Comparison of ENCODE assay signal across 27 cellular contexts in genomic region chr11:79362821-79363220, GRCh38.
"Had no signal": no experiment of that assay in that cellular context is flagged by ENCODE, and none has a peak within 500 bp of the region (broad histone marks: within the 10 kb centered on the region; RNA-seq: fewer than 3 reads in every experiment).

No MANE protein-coding gene starts in this region.

- H3K27me3 ChIP-seq: gastroesophageal sphincter, pancreas, right lobe of liver, spleen, tibial artery, upper lobe of right lung, vagina had no signal

- H3K4me1 ChIP-seq: gastroesophageal sphincter, pancreas, prostate gland, right lobe of liver, spleen, tibial artery, upper lobe of right lung, vagina had no signal

- ATAC-seq: esophagus mucosa; gastroesophageal sphincter; left colon; left ventricle myocardium superior; mucosa of descending colon; natural killer cell treated with Interleukin-12 subunit alpha and Interleukin-12 subunit beta and Interleukin-15 and Interleukin-18, amount 100 ng/mL, for 72 hours; right lobe of liver; stimulated activated memory B cell treated with anti-CD40 and anti-IgM and Interleukin-4, amounts not matched to agents 10 μg/mL and 1 μg/mL and 100 μg/mL, for 72 hours; upper lobe of right lung had no signal

- H3K4me3 ChIP-seq: coronary artery, gastroesophageal sphincter, lung, mucosa of descending colon, pancreas, prostate gland, right lobe of liver, spleen, tibial artery, upper lobe of right lung, vagina had no signal

- H3K9me3 Mint-ChIP-seq: endodermal cell; stimulated activated memory B cell treated with anti-CD40 and anti-IgM and Interleukin-4, amounts not matched to agents 10 μg/mL and 1 μg/mL and 100 μg/mL, for 72 hours; stimulated activated naive CD8-positive, alpha-beta T cell treated with anti-CD3 and anti-CD28 coated beads, Interleukin-15, Interleukin-2, amounts not matched to agents 100 ng/mL and 50 ng/mL, for 24 hours had no signal

- H3K27ac Mint-ChIP-seq: endodermal cell; immature natural killer cell; natural killer cell treated with Interleukin-12 subunit alpha and Interleukin-12 subunit beta and Interleukin-15 and Interleukin-18, amount 100 ng/mL, for 72 hours; stimulated activated memory B cell treated with anti-CD40 and anti-IgM and Interleukin-4, amounts not matched to agents 10 μg/mL and 1 μg/mL and 100 μg/mL, for 72 hours; stimulated activated naive CD8-positive, alpha-beta T cell treated with anti-CD3 and anti-CD28 coated beads, Interleukin-15, Interleukin-2, amounts not matched to agents 100 ng/mL and 50 ng/mL, for 24 hours had no signal

- H3K27ac ChIP-seq: coronary artery, gastroesophageal sphincter, pancreas, prostate gland, right lobe of liver, spleen, tibial artery, upper lobe of right lung, vagina had no signal

- H3K36me3 Mint-ChIP-seq: immature natural killer cell; natural killer cell treated with Interleukin-12 subunit alpha and Interleukin-12 subunit beta and Interleukin-15 and Interleukin-18, amount 100 ng/mL, for 72 hours; stimulated activated memory B cell treated with anti-CD40 and anti-IgM and Interleukin-4, amounts not matched to agents 10 μg/mL and 1 μg/mL and 100 μg/mL, for 72 hours had no signal

- H3K4me3 Mint-ChIP-seq: endodermal cell; immature natural killer cell; natural killer cell treated with Interleukin-12 subunit alpha and Interleukin-12 subunit beta and Interleukin-15 and Interleukin-18, amount 100 ng/mL, for 72 hours; stimulated activated memory B cell treated with anti-CD40 and anti-IgM and Interleukin-4, amounts not matched to agents 10 μg/mL and 1 μg/mL and 100 μg/mL, for 72 hours; stimulated activated naive CD8-positive, alpha-beta T cell treated with anti-CD3 and anti-CD28 coated beads, Interleukin-15, Interleukin-2, amounts not matched to agents 100 ng/mL and 50 ng/mL, for 24 hours had no signal

- H3K4me1 Mint-ChIP-seq: immature natural killer cell; stimulated activated memory B cell treated with anti-CD40 and anti-IgM and Interleukin-4, amounts not matched to agents 10 μg/mL and 1 μg/mL and 100 μg/mL, for 72 hours had no signal

- DNase-seq: effector CD4-positive, alpha-beta T cell; endodermal cell; glutamatergic neuron; immature natural killer cell; kidney; left colon; left ventricle myocardium superior; mucosa of descending colon; occipital lobe; pancreas; retina; right lobe of liver; spleen; stimulated activated CD4-positive, alpha-beta T cell treated with anti-CD3 and anti-CD28 coated beads, Interleukin-15, amount 100 ng/mL, for 24 hours; stimulated activated CD4-positive, alpha-beta T cell treated with anti-CD3 and anti-CD28 coated beads, Interleukin-1b, Interleukin-23, amount 100 ng/mL, for 48 hours; stimulated activated CD4-positive, alpha-beta T cell treated with anti-CD3 and anti-CD28 coated beads, Interleukin-4, amount 100 ng/mL, for 24 hours; tibial artery; upper lobe of right lung had no signal

- H3K36me3 ChIP-seq: gastroesophageal sphincter, pancreas, prostate gland, right lobe of liver, spleen, tibial artery, upper lobe of right lung, vagina had no signal

- H3K27me3 Mint-ChIP-seq: natural killer cell treated with Interleukin-12 subunit alpha and Interleukin-12 subunit beta and Interleukin-15 and Interleukin-18, amount 100 ng/mL, for 72 hours; stimulated activated memory B cell treated with anti-CD40 and anti-IgM and Interleukin-4, amounts not matched to agents 10 μg/mL and 1 μg/mL and 100 μg/mL, for 72 hours had no signal

- H3K9me3 ChIP-seq: gastroesophageal sphincter, mucosa of descending colon, pancreas, prostate gland, right lobe of liver, spleen, tibial artery, upper lobe of right lung, vagina had no signal
